Comparison of ENCODE assay signal across 1 cellular context in the genomic region with DNA sequence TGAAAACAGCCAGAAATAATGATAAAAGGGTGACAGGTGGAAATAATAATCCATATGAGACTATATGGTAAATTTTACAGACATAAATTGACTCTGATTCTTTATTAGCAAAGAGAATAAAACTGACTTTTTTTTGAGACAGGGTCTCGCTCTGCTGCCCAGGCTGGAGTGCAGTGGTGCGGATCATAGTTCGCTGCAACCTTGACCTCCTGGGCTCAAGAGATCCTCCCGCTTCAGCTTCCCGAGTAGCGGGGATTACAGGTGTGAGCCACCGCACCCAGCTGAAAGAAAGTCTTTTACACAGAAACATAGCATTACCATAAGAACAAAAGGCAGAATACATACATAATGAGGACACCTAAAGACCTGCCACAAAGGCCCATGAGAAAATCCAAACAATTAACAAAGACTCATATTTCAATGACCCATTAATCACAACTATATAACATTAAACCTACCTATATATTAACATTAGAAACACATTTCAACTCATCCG.
TF ChIP-seq lines count a peak whose summit lies in the region.

No MANE protein-coding gene starts in this region.

TF ChIP-seq in GM23338, 12 proteins besides CTCF, POLR2A, EP300 and RAD21 (continued from another document):
- TF ChIP-seq, protein P1, sequence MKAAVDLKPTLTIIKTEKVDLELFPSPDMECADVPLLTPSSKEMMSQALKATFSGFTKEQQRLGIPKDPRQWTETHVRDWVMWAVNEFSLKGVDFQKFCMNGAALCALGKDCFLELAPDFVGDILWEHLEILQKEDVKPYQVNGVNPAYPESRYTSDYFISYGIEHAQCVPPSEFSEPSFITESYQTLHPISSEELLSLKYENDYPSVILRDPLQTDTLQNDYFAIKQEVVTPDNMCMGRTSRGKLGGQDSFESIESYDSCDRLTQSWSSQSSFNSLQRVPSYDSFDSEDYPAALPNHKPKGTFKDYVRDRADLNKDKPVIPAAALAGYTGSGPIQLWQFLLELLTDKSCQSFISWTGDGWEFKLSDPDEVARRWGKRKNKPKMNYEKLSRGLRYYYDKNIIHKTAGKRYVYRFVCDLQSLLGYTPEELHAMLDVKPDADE (IDR thresholded peaks at IDR 0.05), result no peak
- TF ChIP-seq POLR2AphosphoS5 (IDR thresholded peaks at IDR 0.05; ENCODE audit: low read depth), result no peak
TF ChIP-seq in GM23338: peak in this region for 0.
